ENCODE assay signal across 1 cellular context in genomic region chr15:76346666-76347506, GRCh38.
TF ChIP-seq lines count a peak whose summit lies in the region.

No MANE protein-coding gene starts in this region.

TF ChIP-seq in H1, 55 proteins besides CTCF, POLR2A, EP300 and RAD21 (continued from another document):
- 0 out of 2 replicates have a peak, but pooled peaks have one; percentile 16 for TF ChIP-seq TAF1 (IDR thresholded peaks at IDR 0.05; ENCODE audit: low read depth, low read length)
- no peak for TF ChIP-seq CBX8 (IDR thresholded peaks at IDR 0.05; ENCODE audit: borderline replicate concordance, low read depth, low read length)
- TF ChIP-seq POU5F1 (IDR thresholded peaks at IDR 0.05; ENCODE audit: low read depth, low read length), result no peak
- TF ChIP-seq FOSL1 (IDR thresholded peaks at IDR 0.05; ENCODE audit: insufficient read depth, low read depth, low read length), result no peak
- TF ChIP-seq RNF2 (IDR thresholded peaks at IDR 0.05; ENCODE audit: borderline replicate concordance, low read depth, low read length, missing control alignments, poor library complexity, severe bottlenecking), result peak; percentile 68
- no peak for TF ChIP-seq MAFK (IDR thresholded peaks at IDR 0.05; ENCODE audit: low read depth, low read length)
- TF ChIP-seq CTBP2 (IDR thresholded peaks at IDR 0.05; ENCODE audit: borderline replicate concordance, insufficient read depth, insufficient read length, low read length), result peak; percentile 23
- no peak for TF ChIP-seq NRF1 (IDR thresholded peaks at IDR 0.05; ENCODE audit: low read depth, low read length)
- TF ChIP-seq ATF2 (IDR thresholded peaks at IDR 0.05; ENCODE audit: low read length), result no peak
- TF ChIP-seq TAF7 (optimal IDR thresholded peaks at IDR 0.05; ENCODE audit: borderline replicate concordance, low read depth, low read length), result no peak
